In genomic region chr1:105138445-105138821, GRCh38 we compare ENCODE assay signal across 14 cellular contexts.
DNase-seq lines count a peak whose midpoint lies in the region; ATAC-seq, FAIRE-seq and TF ChIP-seq lines count a peak whose summit lies in the region.
"Had no signal": no experiment of that assay in that cellular context is flagged by ENCODE, and none has a peak within 500 bp of the region (broad histone marks: within the 10 kb centered on the region; RNA-seq: fewer than 3 reads in every experiment).

No MANE protein-coding gene starts in this region.

- H3K4me3 ChIP-seq in neuronal stem cell (ENCODE audit: low read length in 2 of 2): peak overlapping the region in 1 of 2 donors; percentile 45
- H3K4me3 ChIP-seq: A549, pancreas had no signal

- no peak overlapping the region for H3K9ac ChIP-seq in neuronal stem cell (ENCODE audit: low read depth, low read length, poor library complexity)

- H3K4me1 Mint-ChIP-seq in brain: peaks cover 22% of the 10 kb centered on the region
- H3K4me1 Mint-ChIP-seq: activated CD8-positive, alpha-beta memory T cell treated with anti-CD3 and anti-CD28 coated beads, Interleukin-2, amount 10 ng/mL, durations not matched to agents 7 days and 5 days had no signal

- H3K4me1 ChIP-seq in neuronal stem cell (ENCODE audit: control insufficient read depth in 2 of 2, insufficient read depth in 1 of 2, low read depth in 1 of 2, low read length in 2 of 2): no peaks in the 10 kb centered on the region
- H3K4me1 ChIP-seq: A549, pancreas had no signal

- no peak overlapping the region for H3K14ac ChIP-seq in neuronal stem cell (ENCODE audit: low read length)

- no peaks in the 10 kb centered on the region for H3K9me3 Mint-ChIP-seq in brain

- no peak overlapping the region for H2BK5ac ChIP-seq in neuronal stem cell (ENCODE audit: low read length)

- H3K27ac Mint-ChIP-seq in brain: peak overlapping the region in 3 of 5 experiments; percentile 23 to 88 (median 70)
- H3K27ac Mint-ChIP-seq: activated CD8-positive, alpha-beta memory T cell treated with anti-CD3 and anti-CD28 coated beads, Interleukin-2, amount 10 ng/mL, durations not matched to agents 7 days and 5 days; activated naive CD8-positive, alpha-beta T cell had no signal

- H2BK120ac ChIP-seq in neuronal stem cell (ENCODE audit: low read depth, low read length): no peak overlapping the region

- H3K23ac ChIP-seq in neuronal stem cell (ENCODE audit: low read depth, low read length, poor library complexity): no peak overlapping the region

- no peak overlapping the region for H3K4me3 Mint-ChIP-seq in brain
- H3K4me3 Mint-ChIP-seq: activated CD8-positive, alpha-beta memory T cell treated with anti-CD3 and anti-CD28 coated beads, Interleukin-2, amount 10 ng/mL, durations not matched to agents 7 days and 5 days; activated naive CD8-positive, alpha-beta T cell had no signal

- no peak overlapping the region for H3K4me2 ChIP-seq in neuronal stem cell (ENCODE audit: insufficient read depth, low read length, poor library complexity, severe bottlenecking)
- H3K4me2 ChIP-seq: A549 had no signal

- TF ChIP-seq CTCF in brain (conservative IDR thresholded peaks at IDR 0.05): no peak

- H2AFZ ChIP-seq in neuronal stem cell (ENCODE audit: low read length): peak overlapping the region; percentile 25

- peak; percentile 70 for DNase-seq in NCI-H1436 (lab: John Stamatoyannopoulos, UW)
- DNase-seq in NCI-H1436 treated with DMSO at 0.1 percent for 48 hours (lab: John Stamatoyannopoulos, UW): no peak
- peak; percentile 78 for DNase-seq in NCI-H2171 (lab: John Stamatoyannopoulos, UW)
- DNase-seq in neuronal stem cell (ENCODE audit: low spot score): no peak
- no peak for DNase-seq in GM12892 (ENCODE audit: insufficient read length)
- DNase-seq in NCI-H774 (lab: John Stamatoyannopoulos, UW): no peak
- DNase-seq: activated CD8-positive, alpha-beta memory T cell treated with anti-CD3 and anti-CD28 coated beads, Interleukin-2, amount 10 ng/mL, durations not matched to agents 7 days and 5 days; mesendoderm; trophoblast cell had no signal

- no peaks in the 10 kb centered on the region for H3K36me3 Mint-ChIP-seq in brain
- H3K36me3 Mint-ChIP-seq: activated CD8-positive, alpha-beta memory T cell treated with anti-CD3 and anti-CD28 coated beads, Interleukin-2, amount 10 ng/mL, durations not matched to agents 7 days and 5 days; activated naive CD8-positive, alpha-beta T cell had no signal

- H4K8ac ChIP-seq in neuronal stem cell (ENCODE audit: low read depth, low read length): no peak overlapping the region

- H2BK12ac ChIP-seq in neuronal stem cell (ENCODE audit: low read length): no peak overlapping the region

- no peak overlapping the region for H3K4ac ChIP-seq in neuronal stem cell (ENCODE audit: low read length)

- H3K36me3 ChIP-seq in neuronal stem cell (replicated peaks in 1 of 2; ENCODE audit: control insufficient read depth in 2 of 2, insufficient read depth in 2 of 2, low read length in 2 of 2): no peaks in the 10 kb centered on the region
- H3K36me3 ChIP-seq: pancreas had no signal

- no peak overlapping the region for H2BK15ac ChIP-seq in neuronal stem cell (ENCODE audit: low read length)

- no peak overlapping the region for H3K18ac ChIP-seq in neuronal stem cell (ENCODE audit: low read length)

- no peaks in the 10 kb centered on the region for H3K27me3 Mint-ChIP-seq in brain
- H3K27me3 Mint-ChIP-seq: activated CD8-positive, alpha-beta memory T cell treated with anti-CD3 and anti-CD28 coated beads, Interleukin-2, amount 10 ng/mL, durations not matched to agents 7 days and 5 days; activated naive CD8-positive, alpha-beta T cell had no signal

- no peak overlapping the region for H2AK5ac ChIP-seq in neuronal stem cell (ENCODE audit: low read depth, low read length)

- no peaks in the 10 kb centered on the region for H3K9me3 ChIP-seq in neuronal stem cell (replicated peaks in 1 of 2; ENCODE audit: control insufficient read depth in 2 of 2, insufficient read depth in 1 of 2, low read depth in 1 of 2, low read length in 2 of 2)
- H3K9me3 ChIP-seq: A549, pancreas had no signal

- WGBS in neuronal stem cell (ENCODE audit: extremely low coverage in 2 of 2, insufficient read length in 2 of 2, insufficient replicate concordance in 1 of 2), 2 donors: no CpG with 5 or more reads among the region's 6 CpGs

- H4K91ac ChIP-seq in neuronal stem cell (ENCODE audit: low read depth, low read length, poor library complexity): no peak overlapping the region

- FAIRE-seq in GM12892 (lab: Jason Lieb, UNC): no peak
- FAIRE-seq: A549, pancreas had no signal

- no peak for ATAC-seq in HG02642 (IDR thresholded peaks at IDR 0.05; ENCODE audit: poor library complexity, unreplicated experiment)
- ATAC-seq: activated CD8-positive, alpha-beta memory T cell treated with anti-CD3 and anti-CD28 coated beads, Interleukin-2, amount 10 ng/mL, durations not matched to agents 7 days and 5 days had no signal

- no peak overlapping the region for H3K27ac ChIP-seq in neuronal stem cell (replicated peaks; ENCODE audit: low read length)
- H3K27ac ChIP-seq: A549, pancreas had no signal

- TF ChIP-seq POLR2A in GM12892 (IDR thresholded peaks at IDR 0.05; ENCODE audit: low read depth, low read length): no peak

- H3K27me3 ChIP-seq in neuronal stem cell (ENCODE audit: control insufficient read depth in 3 of 3, insufficient read depth in 3 of 3, low read depth in 1 of 3, low read length in 3 of 3): no peaks in the 10 kb centered on the region
- H3K27me3 ChIP-seq: pancreas had no signal

- H3K79me1 ChIP-seq in neuronal stem cell (ENCODE audit: low read depth, low read length): no peaks in the 10 kb centered on the region

Comparison
In these comparisons a context has a peak if more than half of its experiments do, and no peak if none do; other contexts are left out.
1. DNase-seq: peak in NCI-H1436 (single experiment) and NCI-H2171 (single experiment); none in NCI-H1436 treated with DMSO at 0.1 percent for 48 hours (single experiment), neuronal stem cell (single experiment), GM12892 (single experiment) and NCI-H774 (single experiment).